29 cellular contexts compared by ENCODE assay signal in genomic region chr3:3605181-3605580, GRCh38.
"Had no signal": no experiment of that assay in that cellular context is flagged by ENCODE, and none has a peak within 500 bp of the region (broad histone marks: within the 10 kb centered on the region; RNA-seq: fewer than 3 reads in every experiment).

No MANE protein-coding gene starts in this region.

- H3K36me3 ChIP-seq: heart left ventricle, left ventricle myocardium inferior, neutrophil, ovary, sigmoid colon, spleen, tibial nerve, uterus had no signal

- H3K4me3 ChIP-seq: heart left ventricle, left ventricle myocardium inferior, lung, mucosa of descending colon, ovary, sigmoid colon, spleen, tibial nerve, uterus had no signal

- H3K27ac ChIP-seq: heart left ventricle, left ventricle myocardium inferior, neutrophil, ovary, sigmoid colon, spleen, tibial nerve, uterus had no signal

- H3K4me3 Mint-ChIP-seq: immature natural killer cell; naive thymus-derived CD4-positive, alpha-beta T cell; natural killer cell treated with Interleukin-12 subunit alpha and Interleukin-12 subunit beta and Interleukin-15 and Interleukin-18, amount 100 ng/mL, for 72 hours; neural crest cell; stimulated activated memory B cell treated with anti-CD40 and anti-IgM and Interleukin-4, amounts not matched to agents 10 μg/mL and 1 μg/mL and 100 μg/mL, for 72 hours; stimulated activated naive CD8-positive, alpha-beta T cell treated with anti-CD3 and anti-CD28 coated beads, Interleukin-15, amount 100 ng/mL, for 72 hours; type B pancreatic cell had no signal

- H3K36me3 Mint-ChIP-seq: immature natural killer cell; natural killer cell treated with Interleukin-12 subunit alpha and Interleukin-12 subunit beta and Interleukin-15 and Interleukin-18, amount 100 ng/mL, for 72 hours; stimulated activated memory B cell treated with anti-CD40 and anti-IgM and Interleukin-4, amounts not matched to agents 10 μg/mL and 1 μg/mL and 100 μg/mL, for 72 hours; type B pancreatic cell had no signal

- H3K27me3 Mint-ChIP-seq: progenitor cell of endocrine pancreas; stimulated activated memory B cell treated with anti-CD40 and anti-IgM and Interleukin-4, amounts not matched to agents 10 μg/mL and 1 μg/mL and 100 μg/mL, for 72 hours; stimulated activated naive CD8-positive, alpha-beta T cell treated with anti-CD3 and anti-CD28 coated beads, Interleukin-15, amount 100 ng/mL, for 72 hours; type B pancreatic cell had no signal

- H3K9me3 ChIP-seq: mucosa of descending colon, neutrophil, ovary, sigmoid colon, tibial nerve, uterus had no signal

- H3K4me1 Mint-ChIP-seq: immature natural killer cell; naive thymus-derived CD4-positive, alpha-beta T cell; stimulated activated memory B cell treated with anti-CD40 and anti-IgM and Interleukin-4, amounts not matched to agents 10 μg/mL and 1 μg/mL and 100 μg/mL, for 72 hours; stimulated activated naive CD8-positive, alpha-beta T cell treated with anti-CD3 and anti-CD28 coated beads, Interleukin-15, amount 100 ng/mL, for 72 hours had no signal

- H3K27me3 ChIP-seq: heart left ventricle, neutrophil, ovary, sigmoid colon, spleen, tibial nerve, uterus had no signal

- DNase-seq: heart left ventricle; hypothalamus; immature natural killer cell; kidney; left ventricle myocardium inferior; midbrain; mucosa of descending colon; naive thymus-derived CD4-positive, alpha-beta T cell; occipital lobe; ovary; right cardiac atrium; sigmoid colon; small intestine; spleen; stimulated activated CD4-positive, alpha-beta T cell treated with anti-CD3 and anti-CD28 coated beads, Interleukin-4, amount 100 ng/mL, for 4 hours; stimulated activated CD8-positive, alpha-beta memory T cell treated with anti-CD3 and anti-CD28 coated beads, Interleukin-4, amount 100 ng/mL, for 48 hours; stimulated activated naive CD4-positive, alpha-beta T cell treated with Interleukin-2 at 50 U/mL for 16 hours; stimulated activated naive CD8-positive, alpha-beta T cell treated with anti-CD3 and anti-CD28 coated beads, Interleukin-15, amount 100 ng/mL, for 72 hours; substantia nigra; uterus had no signal

- ATAC-seq: heart left ventricle; mucosa of descending colon; naive thymus-derived CD4-positive, alpha-beta T cell; natural killer cell treated with Interleukin-12 subunit alpha and Interleukin-12 subunit beta and Interleukin-15 and Interleukin-18, amount 100 ng/mL, for 72 hours; right cardiac atrium; stimulated activated memory B cell treated with anti-CD40 and anti-IgM and Interleukin-4, amounts not matched to agents 10 μg/mL and 1 μg/mL and 100 μg/mL, for 72 hours had no signal

- H3K9me3 Mint-ChIP-seq: neural crest cell had no signal

- H3K27ac Mint-ChIP-seq: immature natural killer cell; naive thymus-derived CD4-positive, alpha-beta T cell; natural killer cell treated with Interleukin-12 subunit alpha and Interleukin-12 subunit beta and Interleukin-15 and Interleukin-18, amount 100 ng/mL, for 72 hours; progenitor cell of endocrine pancreas; stimulated activated memory B cell treated with anti-CD40 and anti-IgM and Interleukin-4, amounts not matched to agents 10 μg/mL and 1 μg/mL and 100 μg/mL, for 72 hours; stimulated activated naive CD8-positive, alpha-beta T cell treated with anti-CD3 and anti-CD28 coated beads, Interleukin-15, amount 100 ng/mL, for 72 hours; type B pancreatic cell had no signal

- FAIRE-seq: islet of Langerhans, kidney, small intestine had no signal

- H3K4me1 ChIP-seq: heart left ventricle, left ventricle myocardium inferior, sigmoid colon, spleen, uterus had no signal
